ENCODE assay signal across 8 cellular contexts in the genomic region with DNA sequence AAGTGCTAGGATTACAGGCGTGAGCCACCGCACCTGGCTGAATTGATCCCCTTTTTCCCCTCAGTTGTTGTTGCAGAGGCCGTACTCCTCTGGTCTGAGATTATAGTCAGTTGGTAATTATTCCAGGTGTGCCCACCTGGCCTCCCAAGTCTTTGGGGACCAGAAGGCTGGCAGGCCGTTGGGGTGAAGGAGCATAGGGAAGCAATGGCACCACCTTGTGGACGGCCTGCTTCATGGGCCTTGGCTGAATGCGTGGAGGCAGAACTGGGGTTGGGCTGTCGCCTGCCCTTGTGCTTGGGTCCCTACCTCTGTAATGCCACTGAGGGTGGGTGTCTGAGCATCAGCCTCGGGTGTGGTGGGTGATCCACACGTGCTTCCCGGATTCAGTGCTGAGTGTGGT.
DNase-seq lines count a peak whose midpoint lies in the region; FAIRE-seq and TF ChIP-seq lines count a peak whose summit lies in the region.

No MANE protein-coding gene starts in this region.

- no peak overlapping the region for H3K4me3 Mint-ChIP-seq in T-helper 2 cell treated with Interferon-gamma antibody and Interleukin-4, amounts not matched to agents 5 μg/mL and 100 μg/mL, for 36 hours
- no peak overlapping the region for H3K4me3 Mint-ChIP-seq in astrocyte (ENCODE audit: unreplicated experiment)

- H3K4me2 ChIP-seq in Karpas-422 (ENCODE audit: low read depth, low read length, poor library complexity, severe bottlenecking) (no peak overlapping the region), astrocyte (ENCODE audit: low read length) (no peak overlapping the region)

- DNase-seq in SIG-M5 treated with dmso at 0.1 percent for 504 hours (lab: John Stamatoyannopoulos, UW; ENCODE audit: unreplicated experiment) (peak; percentile 38), SIG-M5 (lab: John Stamatoyannopoulos, UW) (no peak), Karpas-422 (peak; percentile 88), astrocyte (ENCODE audit: low read depth) (no peak), iPS DF 4.7 (ENCODE audit: extremely low read depth, low spot score) (peak; percentile 44), NCI-H1048 (lab: John Stamatoyannopoulos, UW) (no peak)
- peak; percentile 32 for DNase-seq in T-helper 2 cell treated with Interferon-gamma antibody and Interleukin-4, amounts not matched to agents 5 μg/mL and 100 μg/mL, for 36 hours (ENCODE audit: low spot score)
- DNase-seq in stimulated activated CD4-positive, alpha-beta T cell treated with anti-CD3 and anti-CD28 coated beads, Interleukin-2, amount 100 ng/mL, for 24 hours: peak; percentile 77 to 80

- H3K9me2 ChIP-seq in Karpas-422 (replicated peaks; ENCODE audit: insufficient read depth, low read length): no peaks in the 10 kb centered on the region

- H3K27me3 Mint-ChIP-seq in T-helper 2 cell treated with Interferon-gamma antibody and Interleukin-4, amounts not matched to agents 5 μg/mL and 100 μg/mL, for 36 hours (ENCODE audit: low read depth): no peaks in the 10 kb centered on the region
- H3K27me3 Mint-ChIP-seq in astrocyte (ENCODE audit: low read depth, unreplicated experiment): peaks cover 27% of the 10 kb centered on the region

- peaks cover 2% of the 10 kb centered on the region for H3K4me1 Mint-ChIP-seq in T-helper 2 cell treated with Interferon-gamma antibody and Interleukin-4, amounts not matched to agents 5 μg/mL and 100 μg/mL, for 36 hours (ENCODE audit: low read depth)
- H3K4me1 Mint-ChIP-seq in astrocyte (ENCODE audit: low read depth, unreplicated experiment): peaks cover 16% of the 10 kb centered on the region

- H3K27ac Mint-ChIP-seq in T-helper 2 cell treated with Interferon-gamma antibody and Interleukin-4, amounts not matched to agents 5 μg/mL and 100 μg/mL, for 36 hours: no peak overlapping the region
- H3K27ac Mint-ChIP-seq in astrocyte (ENCODE audit: unreplicated experiment): no peak overlapping the region

- H4K20me1 ChIP-seq in Karpas-422 (ENCODE audit: insufficient read depth, low read depth, low read length): no peaks in the 10 kb centered on the region
- H4K20me1 ChIP-seq in astrocyte (ENCODE audit: insufficient read depth, low read length): peaks cover 16% of the 10 kb centered on the region

- H3K79me2 ChIP-seq in Karpas-422 (ENCODE audit: low read length) (no peaks in the 10 kb centered on the region), astrocyte (ENCODE audit: insufficient read depth, low read length) (no peaks in the 10 kb centered on the region)

- H3K9me3 ChIP-seq in Karpas-422 (ENCODE audit: low read length) (no peaks in the 10 kb centered on the region), astrocyte (ENCODE audit: insufficient read depth, low read depth, low read length) (no peaks in the 10 kb centered on the region)

- H3K4me3 ChIP-seq in Karpas-422 (ENCODE audit: low read length): no peak overlapping the region
- H3K4me3 ChIP-seq in astrocyte (ENCODE audit: insufficient read depth, low read depth, low read length): no peak overlapping the region

- H3K27me3 ChIP-seq in Karpas-422 (ENCODE audit: low read length) (no peaks in the 10 kb centered on the region), astrocyte (ENCODE audit: insufficient read depth, low read length) (peaks cover 2% of the 10 kb centered on the region)

- H3K36me3 ChIP-seq in Karpas-422 (ENCODE audit: insufficient read depth, low read length) (no peaks in the 10 kb centered on the region), astrocyte (ENCODE audit: insufficient read depth, low read length) (no peaks in the 10 kb centered on the region)

- no peaks in the 10 kb centered on the region for H3K36me3 Mint-ChIP-seq in T-helper 2 cell treated with Interferon-gamma antibody and Interleukin-4, amounts not matched to agents 5 μg/mL and 100 μg/mL, for 36 hours (ENCODE audit: low read depth)
- H3K36me3 Mint-ChIP-seq in astrocyte (ENCODE audit: low read depth, unreplicated experiment): peaks cover 5% of the 10 kb centered on the region

- peak; percentile 65 for TF ChIP-seq CTCF in astrocyte (IDR thresholded peaks at IDR 0.05; ENCODE audit: insufficient read depth, low read depth, low read length)

- H3K4me1 ChIP-seq in Karpas-422 (ENCODE audit: low read length): no peaks in the 10 kb centered on the region
- peaks cover 16% of the 10 kb centered on the region for H3K4me1 ChIP-seq in astrocyte (ENCODE audit: insufficient read depth, low read length)

- H3K9me3 Mint-ChIP-seq in T-helper 2 cell treated with Interferon-gamma antibody and Interleukin-4, amounts not matched to agents 5 μg/mL and 100 μg/mL, for 36 hours: no peaks in the 10 kb centered on the region
- no peaks in the 10 kb centered on the region for H3K9me3 Mint-ChIP-seq in astrocyte (ENCODE audit: unreplicated experiment)

- FAIRE-seq in astrocyte (lab: Jason Lieb, UNC): peak; percentile 9

- H2AFZ ChIP-seq in Karpas-422 (ENCODE audit: low read length): no peak overlapping the region
- H2AFZ ChIP-seq in astrocyte (ENCODE audit: low read depth, low read length): no peak overlapping the region

- no peak overlapping the region for H3K9ac ChIP-seq in Karpas-422 (ENCODE audit: low read length)
- no peak overlapping the region for H3K9ac ChIP-seq in astrocyte (ENCODE audit: low read length)

- no peak overlapping the region for H3K27ac ChIP-seq in Karpas-422 (ENCODE audit: low read length)
- no peak overlapping the region for H3K27ac ChIP-seq in astrocyte (ENCODE audit: low read depth, low read length)

Comparison
In these comparisons a context has a peak if more than half of its experiments do, and no peak if none do; other contexts are left out.
1. DNase-seq: peak in SIG-M5 treated with dmso at 0.1 percent for 504 hours (single experiment), Karpas-422 (single experiment), T-helper 2 cell treated with Interferon-gamma antibody and Interleukin-4, amounts not matched to agents 5 μg/mL and 100 μg/mL, for 36 hours (single experiment), iPS DF 4.7 (single experiment) and stimulated activated CD4-positive, alpha-beta T cell treated with anti-CD3 and anti-CD28 coated beads, Interleukin-2, amount 100 ng/mL, for 24 hours (2 of 2); none in SIG-M5 (single experiment), astrocyte (single experiment) and NCI-H1048 (single experiment).